Comparison of ENCODE assay signal across 18 cellular contexts in genomic region chr11:67562951-67563350, GRCh38. TPM values are rescaled to one million over a fixed set of nuclear protein-coding genes. Genes with fewer than 3 reads are reported as not detected.
DNase-seq lines count a peak whose midpoint lies in the region; ATAC-seq and TF ChIP-seq lines count a peak whose summit lies in the region.
"Had no signal": no experiment of that assay in that cellular context is flagged by ENCODE, and none has a peak within 500 bp of the region (broad histone marks: within the 10 kb centered on the region; RNA-seq: fewer than 3 reads in every experiment).

No MANE protein-coding gene starts in this region.

- no peaks in the 10 kb centered on the region for H3K9me3 Mint-ChIP-seq in HFFc6
- H3K9me3 Mint-ChIP-seq in stimulated activated naive B cell treated with anti-CD40 and anti-IgM and Interleukin-4, amounts not matched to agents 10 μg/mL and 1 μg/mL and 100 μg/mL, for 72 hours: no peaks in the 10 kb centered on the region
- H3K9me3 Mint-ChIP-seq: CD4-positive, alpha-beta memory T cell; stimulated activated effector memory CD8-positive, alpha-beta T cell treated with anti-CD3 and anti-CD28 coated beads, Interleukin-12 subunit alpha, Interleukin-12 subunit beta, amount 100 ng/mL, for 72 hours had no signal

- H3K27me3 Mint-ChIP-seq in HFFc6 (ENCODE audit: insufficient read depth): peaks cover 7% of the 10 kb centered on the region
- peaks cover 4 to 27% of the 10 kb centered on the region in 2 donors for H3K27me3 Mint-ChIP-seq in stimulated activated naive B cell treated with anti-CD40 and anti-IgM and Interleukin-4, amounts not matched to agents 10 μg/mL and 1 μg/mL and 100 μg/mL, for 72 hours

- no peak for DNase-seq in HFFc6
- DNase-seq in stimulated activated naive B cell treated with anti-CD40 and anti-IgM and Interleukin-4, amounts not matched to agents 10 μg/mL and 1 μg/mL and 100 μg/mL, for 72 hours: no peak
- no peak for DNase-seq in NOMO-1 (lab: John Stamatoyannopoulos, UW; ENCODE audit: unreplicated experiment in 2 of 2)
- DNase-seq in T-helper 2 cell: no peak
- DNase-seq: CD4-positive, alpha-beta memory T cell; NCI-H146; NCI-H524; stimulated activated CD4-positive, alpha-beta T cell treated with anti-CD3 and anti-CD28 coated beads, Interleukin-4, amount 100 ng/mL, for 4 hours had no signal

- H3K4me1 Mint-ChIP-seq in HFFc6 (ENCODE audit: low read depth): peaks cover 32% of the 10 kb centered on the region
- H3K4me1 Mint-ChIP-seq in stimulated activated naive B cell treated with anti-CD40 and anti-IgM and Interleukin-4, amounts not matched to agents 10 μg/mL and 1 μg/mL and 100 μg/mL, for 72 hours: peaks cover 5 to 7% of the 10 kb centered on the region in 2 donors

- WGBS in liver: 89% methylated on average over 5 of the region's 5 CpGs

- H3K4me3 Mint-ChIP-seq in HFFc6: peak overlapping the region; percentile 64; the same call in 1 of the 2 replicates
- H3K4me3 Mint-ChIP-seq in stimulated activated naive B cell treated with anti-CD40 and anti-IgM and Interleukin-4, amounts not matched to agents 10 μg/mL and 1 μg/mL and 100 μg/mL, for 72 hours: no peak overlapping the region
- H3K4me3 Mint-ChIP-seq: stimulated activated effector memory CD8-positive, alpha-beta T cell treated with anti-CD3 and anti-CD28 coated beads, Interleukin-12 subunit alpha, Interleukin-12 subunit beta, amount 100 ng/mL, for 72 hours had no signal

- H3K27me3 ChIP-seq in liver (ENCODE audit: control insufficient read depth in 4 of 4, insufficient read depth in 4 of 4, low read length in 3 of 4): no peaks in the 10 kb centered on the region
- H3K27me3 ChIP-seq: body of pancreas, foreskin keratinocyte had no signal

- H3K27ac ChIP-seq in VCaP (peak overlapping the region; percentile 43; the same call in 1 of the 2 replicates), liver (ENCODE audit: low read depth in 1 of 2, low read length in 2 of 2) (peak overlapping the region; percentile 74 to 93)
- H3K27ac ChIP-seq: body of pancreas, foreskin keratinocyte had no signal

- no peaks in the 10 kb centered on the region for H3K36me3 ChIP-seq in liver (ENCODE audit: control insufficient read depth in 4 of 4, insufficient read depth in 3 of 4, low read depth in 1 of 4, low read length in 3 of 4)

- H3K27ac Mint-ChIP-seq in HFFc6: no peak overlapping the region
- H3K27ac Mint-ChIP-seq in stimulated activated naive B cell treated with anti-CD40 and anti-IgM and Interleukin-4, amounts not matched to agents 10 μg/mL and 1 μg/mL and 100 μg/mL, for 72 hours: peak overlapping the region; percentile 4
- H3K27ac Mint-ChIP-seq: CD4-positive, alpha-beta memory T cell; stimulated activated effector memory CD8-positive, alpha-beta T cell treated with anti-CD3 and anti-CD28 coated beads, Interleukin-12 subunit alpha, Interleukin-12 subunit beta, amount 100 ng/mL, for 72 hours had no signal

- peaks cover 5 to 9% (median 6%) of the 10 kb centered on the region in 4 donors for H3K4me1 ChIP-seq in liver (ENCODE audit: control insufficient read depth in 4 of 4, insufficient read depth in 4 of 4, low read length in 3 of 4)

- no peak for TF ChIP-seq RAD21 in liver (IDR thresholded peaks at IDR 0.05)

- H3K9ac ChIP-seq in liver (ENCODE audit: low read depth in 1 of 2, low read length in 2 of 2): no peak overlapping the region

- H3K4me3 ChIP-seq in liver (ENCODE audit: low read depth in 1 of 3, low read length in 3 of 3): no peak overlapping the region
- H3K4me3 ChIP-seq: body of pancreas, mucosa of descending colon had no signal

- TF ChIP-seq CTCF in HFFc6 (IDR thresholded peaks at IDR 0.05) (no peak), VCaP (conservative IDR thresholded peaks at IDR 0.05) (no peak), liver (IDR thresholded peaks at IDR 0.05; ENCODE audit: low read depth, low read length, missing input control) (no peak)

- no peak for ATAC-seq in stimulated activated naive B cell treated with anti-CD40 and anti-IgM and Interleukin-4, amounts not matched to agents 10 μg/mL and 1 μg/mL and 100 μg/mL, for 72 hours (replicated peaks)
- ATAC-seq in HG03378 (IDR thresholded peaks at IDR 0.05; ENCODE audit: unreplicated experiment) (no peak), GM19455 (IDR thresholded peaks at IDR 0.05; ENCODE audit: unreplicated experiment) (no peak)

- no peaks in the 10 kb centered on the region for H3K36me3 Mint-ChIP-seq in HFFc6 (ENCODE audit: low read depth)
- no peaks in the 10 kb centered on the region for H3K36me3 Mint-ChIP-seq in stimulated activated naive B cell treated with anti-CD40 and anti-IgM and Interleukin-4, amounts not matched to agents 10 μg/mL and 1 μg/mL and 100 μg/mL, for 72 hours
- H3K36me3 Mint-ChIP-seq: CD4-positive, alpha-beta memory T cell; stimulated activated effector memory CD8-positive, alpha-beta T cell treated with anti-CD3 and anti-CD28 coated beads, Interleukin-12 subunit alpha, Interleukin-12 subunit beta, amount 100 ng/mL, for 72 hours had no signal

- H3K9me3 ChIP-seq in liver (ENCODE audit: control insufficient read depth in 4 of 4, low read length in 3 of 4): no peaks in the 10 kb centered on the region
- H3K9me3 ChIP-seq: body of pancreas, mucosa of descending colon had no signal

TF ChIP-seq in liver, 16 proteins besides CTCF, POLR2A, EP300 and RAD21:
- TF ChIP-seq TAF1 (conservative IDR thresholded peaks at IDR 0.05) (no peak), GABPA (IDR thresholded peaks at IDR 0.05 in 1 of 2, conservative IDR thresholded peaks at IDR 0.05 in 1 of 2) (no peak)

RNA-seq across cellular contexts. Expression of gene GSTP1, which starts 20.7 kb away (rescaled TPM):
- total RNA-seq in HFFc6 (2021; fragmentation: NEBNext Ultra II Directional; extraction: Animal tissue kit (Norgen Biotek cat#: 25700)): 100 to 1,000 TPM; 497 to 569 (median 512) TPM
- total RNA-seq in liver: 100 to 1,000 TPM in 1 of 2 donors, 10 to 100 TPM in 1; 25.6 to 228 TPM
- 10 to 100 TPM; 35.1 to 54.5 TPM for polyA plus RNA-seq in liver

RNA-seq across cellular contexts. Expression of gene CABP2, which starts 39.7 kb away (rescaled TPM):
- not detected for total RNA-seq in HFFc6 (2021; fragmentation: NEBNext Ultra II Directional; extraction: Animal tissue kit (Norgen Biotek cat#: 25700))
- total RNA-seq in liver: not detected
- not detected for polyA plus RNA-seq in liver
- total RNA-seq: body of pancreas; CD4-positive, alpha-beta memory T cell; foreskin keratinocyte; G401; mucosa of descending colon; renal cortical epithelial cell had no signal
- polyA plus RNA-seq: CD4-positive, alpha-beta memory T cell; foreskin keratinocyte had no signal

RNA-seq across cellular contexts. Expression of gene NDUFV1, which starts 43.8 kb away (rescaled TPM):
- 100 to 1,000 TPM; 130 to 150 (median 135) TPM for total RNA-seq in HFFc6 (2021; fragmentation: NEBNext Ultra II Directional; extraction: Animal tissue kit (Norgen Biotek cat#: 25700))
- total RNA-seq in liver: 100 to 1,000 TPM in 1 of 2 donors, 10 to 100 TPM in 1; 83.6 to 162 TPM
- polyA plus RNA-seq in liver: 100 to 1,000 TPM; 163 to 172 TPM

RNA-seq across cellular contexts. Expression of gene CDK2AP2, which starts 55.0 kb away (rescaled TPM):
- 10 to 100 TPM; 29.3 to 36.0 (median 31.5) TPM for total RNA-seq in HFFc6 (2021; fragmentation: NEBNext Ultra II Directional; extraction: Animal tissue kit (Norgen Biotek cat#: 25700))
- 10 to 100 TPM; 14.1 to 32.5 TPM for total RNA-seq in liver
- 100 to 1,000 TPM in 1 of 2 donors, 10 to 100 TPM in 1; 80.7 to 126 TPM for polyA plus RNA-seq in liver

RNA-seq across cellular contexts. Expression of gene PITPNM1, which starts 57.8 kb away (rescaled TPM):
- 10 to 100 TPM; 19.6 to 30.3 (median 23.5) TPM for total RNA-seq in HFFc6 (2021; fragmentation: NEBNext Ultra II Directional; extraction: Animal tissue kit (Norgen Biotek cat#: 25700))
- 1 to 10 TPM; 3.2 to 6.9 TPM for total RNA-seq in liver
- 1 to 10 TPM; 1.3 to 9.3 TPM for polyA plus RNA-seq in liver
